8 cellular contexts compared by ENCODE assay signal in the genomic region with DNA sequence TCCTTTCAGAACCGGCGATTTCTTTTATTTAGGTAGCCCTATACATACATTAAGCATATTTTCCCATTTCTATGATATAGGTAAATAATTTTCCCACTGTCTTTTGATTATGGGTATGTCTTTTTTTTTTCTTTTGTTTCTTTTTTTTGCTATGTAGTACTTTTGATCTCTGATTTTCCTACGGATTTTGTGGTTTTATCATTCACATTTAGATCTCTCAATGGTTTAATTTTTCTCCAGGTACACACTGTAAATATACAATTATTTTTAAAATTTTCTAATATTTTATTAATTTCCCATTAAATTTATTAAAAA. TPM values are rescaled to one million over a fixed set of nuclear protein-coding genes. Genes with fewer than 3 reads are reported as not detected.
DNase-seq lines count a peak whose midpoint lies in the region; ATAC-seq and TF ChIP-seq lines count a peak whose summit lies in the region.

No MANE protein-coding gene starts in this region.

- H3K4me1 Mint-ChIP-seq in Calu3 (ENCODE audit: low read depth, unreplicated experiment): no peaks in the 10 kb centered on the region

- H3K27ac Mint-ChIP-seq in Calu3 (ENCODE audit: unreplicated experiment): no peak overlapping the region

- no peak for ATAC-seq in RWPE2 (ENCODE audit: low read depth)
- ATAC-seq in GM18511 (IDR thresholded peaks at IDR 0.05; ENCODE audit: unreplicated experiment): no peak

- no peak overlapping the region for H3K9ac ChIP-seq in parathyroid adenoma

- no peaks in the 10 kb centered on the region for H3K27me3 ChIP-seq in RWPE2 (ENCODE audit: insufficient read depth, poor library complexity, severe bottlenecking)
- no peaks in the 10 kb centered on the region for H3K27me3 ChIP-seq in esophagus muscularis mucosa
- no peaks in the 10 kb centered on the region for H3K27me3 ChIP-seq in parathyroid adenoma (ENCODE audit: control insufficient read depth, insufficient read depth, low read length)

- BruUV-seq in Calu3 (replicated peaks; lab: Mats Ljungman, UMichigan): TSS peak; percentile 58

- CTCF ChIA-PET in Calu3 (lab: Charles Lee): no interaction called here

- DNase-seq in Calu3: no peak
- no peak for DNase-seq in RWPE2 (ENCODE audit: low spot score)
- DNase-seq in esophagus muscularis mucosa (ENCODE audit: extremely low spot score): no peak
- DNase-seq in NCI-H1930 (lab: John Stamatoyannopoulos, UW): no peak
- DNase-seq in NOMO-1 (lab: John Stamatoyannopoulos, UW; ENCODE audit: unreplicated experiment in 2 of 2): no peak
- DNase-seq in kidney tubule cell (ENCODE audit: low spot score): no peak

- H3K79me2 ChIP-seq in parathyroid adenoma: peaks cover 6% of the 10 kb centered on the region

- no peak overlapping the region for H3K27ac ChIP-seq in RWPE2 (ENCODE audit: poor library complexity, severe bottlenecking)
- H3K27ac ChIP-seq in esophagus muscularis mucosa (replicated peaks in 1 of 4): peak overlapping the region; percentile 90 to 95 (median 92)
- H3K27ac ChIP-seq in parathyroid adenoma: peak overlapping the region; percentile 80

- peaks cover 14% of the 10 kb centered on the region for H3K36me3 ChIP-seq in RWPE2 (ENCODE audit: low read depth)
- H3K36me3 ChIP-seq in esophagus muscularis mucosa: peaks cover 0 to 2% (median 0%) of the 10 kb centered on the region in 4 donors
- no peaks in the 10 kb centered on the region for H3K36me3 ChIP-seq in parathyroid adenoma (ENCODE audit: control insufficient read depth, insufficient read depth, low read length)

- H3K4me1 ChIP-seq in RWPE2 (ENCODE audit: insufficient read depth, poor library complexity, severe bottlenecking): peaks cover 11% of the 10 kb centered on the region
- peaks cover 14 to 28% (median 22%) of the 10 kb centered on the region in 4 donors for H3K4me1 ChIP-seq in esophagus muscularis mucosa
- H3K4me1 ChIP-seq in parathyroid adenoma: no peaks in the 10 kb centered on the region

- no peak for TF ChIP-seq POLR2A in esophagus muscularis mucosa (IDR thresholded peaks at IDR 0.05; ENCODE audit: low read depth)

- H3K9me3 Mint-ChIP-seq in Calu3 (ENCODE audit: low read depth, unreplicated experiment): no peaks in the 10 kb centered on the region

- H3K4me3 ChIP-seq in RWPE2 (ENCODE audit: severe bottlenecking) (peak overlapping the region; percentile 59), esophagus muscularis mucosa (peak overlapping the region; percentile 87 to 93 (median 88)), parathyroid adenoma (ENCODE audit: low read depth, low read length) (peak overlapping the region; percentile 78)

- intact Hi-C loops in Calu3 (cut with micrococcal nuclease; ENCODE audit: unreplicated experiment) (no loop called here), esophagus muscularis mucosa (cut with DNase I) (loop anchor here (2.0 kb wide), 1 partner anchor 74 kb away; no protein-coding TSS in a partner anchor)

- peak overlapping the region; percentile 96 for H2AFZ ChIP-seq in parathyroid adenoma

- peak overlapping the region; percentile 70 for H3K4me3 Mint-ChIP-seq in Calu3 (ENCODE audit: low read depth, unreplicated experiment)

- H3K4me2 ChIP-seq in parathyroid adenoma (ENCODE audit: low read length): peak overlapping the region; percentile 73

- peaks cover 5% of the 10 kb centered on the region for H3K9me3 ChIP-seq in RWPE2 (ENCODE audit: severe bottlenecking)
- peaks cover 0 to 10% (median 9%) of the 10 kb centered on the region in 4 donors for H3K9me3 ChIP-seq in esophagus muscularis mucosa
- H3K9me3 ChIP-seq in parathyroid adenoma (ENCODE audit: control insufficient read depth, low read length): no peaks in the 10 kb centered on the region

- TF ChIP-seq CTCF in Calu3 (IDR thresholded peaks at IDR 0.05; ENCODE audit: unreplicated experiment): no peak
- no peak for TF ChIP-seq CTCF in RWPE2 (IDR thresholded peaks at IDR 0.05; ENCODE audit: poor library complexity, severe bottlenecking)
- no peak for TF ChIP-seq CTCF in esophagus muscularis mucosa (IDR thresholded peaks at IDR 0.05)
- no peak for TF ChIP-seq CTCF in parathyroid adenoma (IDR thresholded peaks at IDR 0.05)

- TF ChIP-seq EP300 in esophagus muscularis mucosa (IDR thresholded peaks at IDR 0.05): no peak

- under 1% methylated on average over 3 of the region's 3 CpGs for WGBS in esophagus muscularis mucosa

- H3K27me3 Mint-ChIP-seq in Calu3 (ENCODE audit: unreplicated experiment): no peaks in the 10 kb centered on the region

- H3K36me3 Mint-ChIP-seq in Calu3 (ENCODE audit: insufficient read depth, unreplicated experiment): peaks cover 5% of the 10 kb centered on the region

RNA-seq across cellular contexts. Expression of a gene that starts 0.4 kb away (rescaled TPM):
- total RNA-seq in Calu3 (2022): 6.6 and 7.3 TPM in 2 replicates
- 10 to 100 TPM; 13.1 to 17.0 (median 14.8) TPM for total RNA-seq in esophagus muscularis mucosa
